In genomic region chr2:60094450-60094929, GRCh38 we compare ENCODE assay signal across 1 cellular context.
A peak's percentile ranks its signal among the peaks of the same experiment; 100 is the strongest.
TF ChIP-seq lines count a peak whose summit lies in the region.

No MANE protein-coding gene starts in this region.

TF ChIP-seq in HepG2, 621 proteins besides CTCF, POLR2A, EP300 and RAD21 (continued from another document and continues in another):
- TF ChIP-seq, protein P1, sequence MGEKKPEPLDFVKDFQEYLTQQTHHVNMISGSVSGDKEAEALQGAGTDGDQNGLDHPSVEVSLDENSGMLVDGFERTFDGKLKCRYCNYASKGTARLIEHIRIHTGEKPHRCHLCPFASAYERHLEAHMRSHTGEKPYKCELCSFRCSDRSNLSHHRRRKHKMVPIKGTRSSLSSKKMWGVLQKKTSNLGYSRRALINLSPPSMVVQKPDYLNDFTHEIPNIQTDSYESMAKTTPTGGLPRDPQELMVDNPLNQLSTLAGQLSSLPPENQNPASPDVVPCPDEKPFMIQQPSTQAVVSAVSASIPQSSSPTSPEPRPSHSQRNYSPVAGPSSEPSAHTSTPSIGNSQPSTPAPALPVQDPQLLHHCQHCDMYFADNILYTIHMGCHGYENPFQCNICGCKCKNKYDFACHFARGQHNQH (CRISPR knock-in tag; IDR thresholded peaks at IDR 0.05): peak; percentile 67
- TF ChIP-seq ZNF839 (CRISPR knock-in tag; IDR thresholded peaks at IDR 0.05; ENCODE audit: borderline replicate concordance) (no peak), ZNF644 (CRISPR knock-in tag; IDR thresholded peaks at IDR 0.05; ENCODE audit: low read depth) (peak; percentile 98), ZNF282 (IDR thresholded peaks at IDR 0.05; ENCODE audit: partially characterized antibody) (no peak), RBFOX2 (IDR thresholded peaks at IDR 0.05; ENCODE audit: low read depth, low read length) (no peak), ASH2L (IDR thresholded peaks at IDR 0.05; ENCODE audit: insufficient read length, low read depth, low read length) (peak; percentile 51), ZNF501 (CRISPR knock-in tag; IDR thresholded peaks at IDR 0.05) (no peak), HOXA5 (CRISPR knock-in tag; IDR thresholded peaks at IDR 0.05) (no peak), ZNF205 (CRISPR knock-in tag; IDR thresholded peaks at IDR 0.05) (peak; percentile 80; the same call in 1 of the 2 replicates), HOXA9 (CRISPR knock-in tag; IDR thresholded peaks at IDR 0.05; ENCODE audit: borderline replicate concordance) (no peak), ETV6 (CRISPR knock-in tag; conservative IDR thresholded peaks at IDR 0.05) (no peak), MZF1 (CRISPR knock-in tag; IDR thresholded peaks at IDR 0.05; ENCODE audit: borderline replicate concordance) (no peak), NR2C2 (CRISPR knock-in tag; IDR thresholded peaks at IDR 0.05; ENCODE audit: borderline replicate concordance) (peak; percentile 36; the same call in 1 of the 2 replicates), NONO (IDR thresholded peaks at IDR 0.05) (no peak), NONO (CRISPR knock-in tag; conservative IDR thresholded peaks at IDR 0.05) (0 out of 2 replicates have a peak, but pooled peaks have one; percentile 35), GABPA (IDR thresholded peaks at IDR 0.05; ENCODE audit: low read depth, low read length) (no peak), GABPA (CRISPR knock-in tag; IDR thresholded peaks at IDR 0.05; ENCODE audit: low read depth) (peak; percentile 26; the same call in 1 of the 2 replicates), ZNF589 (CRISPR knock-in tag; conservative IDR thresholded peaks at IDR 0.05) (peak; percentile 62; the same call in 1 of the 2 replicates), ZNF619 (CRISPR knock-in tag; IDR thresholded peaks at IDR 0.05) (no peak)
- TF ChIP-seq, protein P2, sequence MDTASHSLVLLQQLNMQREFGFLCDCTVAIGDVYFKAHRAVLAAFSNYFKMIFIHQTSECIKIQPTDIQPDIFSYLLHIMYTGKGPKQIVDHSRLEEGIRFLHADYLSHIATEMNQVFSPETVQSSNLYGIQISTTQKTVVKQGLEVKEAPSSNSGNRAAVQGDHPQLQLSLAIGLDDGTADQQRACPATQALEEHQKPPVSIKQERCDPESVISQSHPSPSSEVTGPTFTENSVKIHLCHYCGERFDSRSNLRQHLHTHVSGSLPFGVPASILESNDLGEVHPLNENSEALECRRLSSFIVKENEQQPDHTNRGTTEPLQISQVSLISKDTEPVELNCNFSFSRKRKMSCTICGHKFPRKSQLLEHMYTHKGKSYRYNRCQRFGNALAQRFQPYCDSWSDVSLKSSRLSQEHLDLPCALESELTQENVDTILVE (CRISPR knock-in tag; IDR thresholded peaks at IDR 0.05): 0 out of 2 replicates have a peak, but pooled peaks have one; percentile 54
- TF ChIP-seq, protein P3, sequence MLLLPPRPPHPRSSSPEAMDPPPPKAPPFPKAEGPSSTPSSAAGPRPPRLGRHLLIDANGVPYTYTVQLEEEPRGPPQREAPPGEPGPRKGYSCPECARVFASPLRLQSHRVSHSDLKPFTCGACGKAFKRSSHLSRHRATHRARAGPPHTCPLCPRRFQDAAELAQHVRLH (CRISPR knock-in tag; IDR thresholded peaks at IDR 0.05; ENCODE audit: borderline replicate concordance, low read depth): peak; percentile 19; the same call in 1 of the 2 replicates
- TF ChIP-seq, protein P4, sequence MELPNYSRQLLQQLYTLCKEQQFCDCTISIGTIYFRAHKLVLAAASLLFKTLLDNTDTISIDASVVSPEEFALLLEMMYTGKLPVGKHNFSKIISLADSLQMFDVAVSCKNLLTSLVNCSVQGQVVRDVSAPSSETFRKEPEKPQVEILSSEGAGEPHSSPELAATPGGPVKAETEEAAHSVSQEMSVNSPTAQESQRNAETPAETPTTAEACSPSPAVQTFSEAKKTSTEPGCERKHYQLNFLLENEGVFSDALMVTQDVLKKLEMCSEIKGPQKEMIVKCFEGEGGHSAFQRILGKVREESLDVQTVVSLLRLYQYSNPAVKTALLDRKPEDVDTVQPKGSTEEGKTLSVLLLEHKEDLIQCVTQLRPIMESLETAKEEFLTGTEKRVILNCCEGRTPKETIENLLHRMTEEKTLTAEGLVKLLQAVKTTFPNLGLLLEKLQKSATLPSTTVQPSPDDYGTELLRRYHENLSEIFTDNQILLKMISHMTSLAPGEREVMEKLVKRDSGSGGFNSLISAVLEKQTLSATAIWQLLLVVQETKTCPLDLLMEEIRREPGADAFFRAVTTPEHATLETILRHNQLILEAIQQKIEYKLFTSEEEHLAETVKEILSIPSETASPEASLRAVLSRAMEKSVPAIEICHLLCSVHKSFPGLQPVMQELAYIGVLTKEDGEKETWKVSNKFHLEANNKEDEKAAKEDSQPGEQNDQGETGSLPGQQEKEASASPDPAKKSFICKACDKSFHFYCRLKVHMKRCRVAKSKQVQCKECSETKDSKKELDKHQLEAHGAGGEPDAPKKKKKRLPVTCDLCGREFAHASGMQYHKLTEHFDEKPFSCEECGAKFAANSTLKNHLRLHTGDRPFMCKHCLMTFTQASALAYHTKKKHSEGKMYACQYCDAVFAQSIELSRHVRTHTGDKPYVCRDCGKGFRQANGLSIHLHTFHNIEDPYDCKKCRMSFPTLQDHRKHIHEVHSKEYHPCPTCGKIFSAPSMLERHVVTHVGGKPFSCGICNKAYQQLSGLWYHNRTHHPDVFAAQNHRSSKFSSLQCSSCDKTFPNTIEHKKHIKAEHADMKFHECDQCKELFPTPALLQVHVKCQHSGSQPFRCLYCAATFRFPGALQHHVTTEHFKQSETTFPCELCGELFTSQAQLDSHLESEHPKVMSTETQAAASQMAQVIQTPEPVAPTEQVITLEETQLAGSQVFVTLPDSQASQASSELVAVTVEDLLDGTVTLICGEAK (IDR thresholded peaks at IDR 0.05): no peak
- TF ChIP-seq, protein P4 (CRISPR knock-in tag; IDR thresholded peaks at IDR 0.05): 0 out of 2 replicates have a peak, but pooled peaks have one; percentile 30
- TF ChIP-seq, protein P5, sequence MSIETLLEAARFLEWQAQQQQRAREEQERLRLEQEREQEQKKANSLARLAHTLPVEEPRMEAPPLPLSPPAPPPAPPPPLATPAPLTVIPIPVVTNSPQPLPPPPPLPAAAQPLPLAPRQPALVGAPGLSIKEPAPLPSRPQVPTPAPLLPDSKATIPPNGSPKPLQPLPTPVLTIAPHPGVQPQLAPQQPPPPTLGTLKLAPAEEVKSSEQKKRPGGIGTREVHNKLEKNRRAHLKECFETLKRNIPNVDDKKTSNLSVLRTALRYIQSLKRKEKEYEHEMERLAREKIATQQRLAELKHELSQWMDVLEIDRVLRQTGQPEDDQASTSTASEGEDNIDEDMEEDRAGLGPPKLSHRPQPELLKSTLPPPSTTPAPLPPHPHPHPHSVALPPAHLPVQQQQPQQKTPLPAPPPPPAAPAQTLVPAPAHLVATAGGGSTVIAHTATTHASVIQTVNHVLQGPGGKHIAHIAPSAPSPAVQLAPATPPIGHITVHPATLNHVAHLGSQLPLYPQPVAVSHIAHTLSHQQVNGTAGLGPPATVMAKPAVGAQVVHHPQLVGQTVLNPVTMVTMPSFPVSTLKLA (IDR thresholded peaks at IDR 0.05): peak; percentile 85
- TF ChIP-seq, protein P6, sequence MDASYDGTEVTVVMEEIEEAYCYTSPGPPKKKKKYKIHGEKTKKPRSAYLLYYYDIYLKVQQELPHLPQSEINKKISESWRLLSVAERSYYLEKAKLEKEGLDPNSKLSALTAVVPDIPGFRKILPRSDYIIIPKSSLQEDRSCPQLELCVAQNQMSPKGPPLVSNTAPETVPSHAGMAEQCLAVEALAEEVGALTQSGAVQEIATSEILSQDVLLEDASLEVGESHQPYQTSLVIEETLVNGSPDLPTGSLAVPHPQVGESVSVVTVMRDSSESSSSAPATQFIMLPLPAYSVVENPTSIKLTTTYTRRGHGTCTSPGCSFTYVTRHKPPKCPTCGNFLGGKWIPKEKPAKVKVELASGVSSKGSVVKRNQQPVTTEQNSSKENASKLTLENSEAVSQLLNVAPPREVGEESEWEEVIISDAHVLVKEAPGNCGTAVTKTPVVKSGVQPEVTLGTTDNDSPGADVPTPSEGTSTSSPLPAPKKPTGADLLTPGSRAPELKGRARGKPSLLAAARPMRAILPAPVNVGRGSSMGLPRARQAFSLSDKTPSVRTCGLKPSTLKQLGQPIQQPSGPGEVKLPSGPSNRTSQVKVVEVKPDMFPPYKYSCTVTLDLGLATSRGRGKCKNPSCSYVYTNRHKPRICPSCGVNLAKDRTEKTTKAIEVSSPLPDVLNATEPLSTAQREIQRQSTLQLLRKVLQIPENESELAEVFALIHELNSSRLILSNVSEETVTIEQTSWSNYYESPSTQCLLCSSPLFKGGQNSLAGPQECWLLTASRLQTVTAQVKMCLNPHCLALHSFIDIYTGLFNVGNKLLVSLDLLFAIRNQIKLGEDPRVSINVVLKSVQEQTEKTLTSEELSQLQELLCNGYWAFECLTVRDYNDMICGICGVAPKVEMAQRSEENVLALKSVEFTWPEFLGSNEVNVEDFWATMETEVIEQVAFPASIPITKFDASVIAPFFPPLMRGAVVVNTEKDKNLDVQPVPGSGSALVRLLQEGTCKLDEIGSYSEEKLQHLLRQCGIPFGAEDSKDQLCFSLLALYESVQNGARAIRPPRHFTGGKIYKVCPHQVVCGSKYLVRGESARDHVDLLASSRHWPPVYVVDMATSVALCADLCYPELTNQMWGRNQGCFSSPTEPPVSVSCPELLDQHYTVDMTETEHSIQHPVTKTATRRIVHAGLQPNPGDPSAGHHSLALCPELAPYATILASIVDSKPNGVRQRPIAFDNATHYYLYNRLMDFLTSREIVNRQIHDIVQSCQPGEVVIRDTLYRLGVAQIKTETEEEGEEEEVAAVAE (CRISPR knock-in tag; IDR thresholded peaks at IDR 0.05; ENCODE audit: borderline replicate concordance): peak; percentile 34; the same call in 1 of the 2 replicates
- TF ChIP-seq, protein P7, sequence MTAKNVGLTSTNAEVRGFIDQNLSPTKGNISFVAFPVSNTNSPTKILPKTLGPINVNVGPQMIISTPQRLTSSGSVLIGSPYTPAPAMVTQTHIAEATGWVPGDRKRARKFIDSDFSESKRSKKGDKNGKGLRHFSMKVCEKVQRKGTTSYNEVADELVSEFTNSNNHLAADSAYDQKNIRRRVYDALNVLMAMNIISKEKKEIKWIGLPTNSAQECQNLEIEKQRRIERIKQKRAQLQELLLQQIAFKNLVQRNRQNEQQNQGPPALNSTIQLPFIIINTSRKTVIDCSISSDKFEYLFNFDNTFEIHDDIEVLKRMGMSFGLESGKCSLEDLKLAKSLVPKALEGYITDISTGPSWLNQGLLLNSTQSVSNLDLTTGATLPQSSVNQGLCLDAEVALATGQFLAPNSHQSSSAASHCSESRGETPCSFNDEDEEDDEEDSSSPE (CRISPR knock-in tag; IDR thresholded peaks at IDR 0.05): no peak
- TF ChIP-seq, protein P8, sequence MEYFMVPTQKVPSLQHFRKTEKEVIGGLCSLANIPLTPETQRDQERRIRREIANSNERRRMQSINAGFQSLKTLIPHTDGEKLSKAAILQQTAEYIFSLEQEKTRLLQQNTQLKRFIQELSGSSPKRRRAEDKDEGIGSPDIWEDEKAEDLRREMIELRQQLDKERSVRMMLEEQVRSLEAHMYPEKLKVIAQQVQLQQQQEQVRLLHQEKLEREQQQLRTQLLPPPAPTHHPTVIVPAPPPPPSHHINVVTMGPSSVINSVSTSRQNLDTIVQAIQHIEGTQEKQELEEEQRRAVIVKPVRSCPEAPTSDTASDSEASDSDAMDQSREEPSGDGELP (IDR thresholded peaks at IDR 0.05; ENCODE audit: borderline replicate concordance, low read depth): peak; percentile 66; the same call in 1 of the 2 replicates
- TF ChIP-seq, protein P9, sequence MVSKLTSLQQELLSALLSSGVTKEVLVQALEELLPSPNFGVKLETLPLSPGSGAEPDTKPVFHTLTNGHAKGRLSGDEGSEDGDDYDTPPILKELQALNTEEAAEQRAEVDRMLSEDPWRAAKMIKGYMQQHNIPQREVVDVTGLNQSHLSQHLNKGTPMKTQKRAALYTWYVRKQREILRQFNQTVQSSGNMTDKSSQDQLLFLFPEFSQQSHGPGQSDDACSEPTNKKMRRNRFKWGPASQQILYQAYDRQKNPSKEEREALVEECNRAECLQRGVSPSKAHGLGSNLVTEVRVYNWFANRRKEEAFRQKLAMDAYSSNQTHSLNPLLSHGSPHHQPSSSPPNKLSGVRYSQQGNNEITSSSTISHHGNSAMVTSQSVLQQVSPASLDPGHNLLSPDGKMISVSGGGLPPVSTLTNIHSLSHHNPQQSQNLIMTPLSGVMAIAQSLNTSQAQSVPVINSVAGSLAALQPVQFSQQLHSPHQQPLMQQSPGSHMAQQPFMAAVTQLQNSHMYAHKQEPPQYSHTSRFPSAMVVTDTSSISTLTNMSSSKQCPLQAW (CRISPR knock-in tag; IDR thresholded peaks at IDR 0.05): peak; percentile 74
